In genomic region chr11:110991621-110992355, GRCh38 we compare ENCODE assay signal across 13 cellular contexts.
A peak's percentile ranks its signal among the peaks of the same experiment; 100 is the strongest.
DNase-seq lines count a peak whose midpoint lies in the region; ATAC-seq and TF ChIP-seq lines count a peak whose summit lies in the region.
"Had no signal": no experiment of that assay in that cellular context is flagged by ENCODE, and none has a peak within 500 bp of the region (broad histone marks: within the 10 kb centered on the region; RNA-seq: fewer than 3 reads in every experiment).

No MANE protein-coding gene starts in this region.

- H3K4me3 Mint-ChIP-seq in nephron progenitor cell = no peak overlapping the region
- H3K4me3 Mint-ChIP-seq in activated T-cell treated with anti-CD3 and anti-CD28 coated beads, Interleukin-2, amount 50 U/mL, for 4 hours = no peak overlapping the region
- H3K4me3 Mint-ChIP-seq: natural killer cell had no signal

- H3K4me3 ChIP-seq in MG63 (no peak overlapping the region), fibroblast of mammary gland (ENCODE audit: control insufficient read depth, low read depth, low read length) (no peak overlapping the region)
- H3K4me3 ChIP-seq: cardiac muscle cell had no signal

- H3K4me1 Mint-ChIP-seq in nephron progenitor cell = peaks cover 5% of the 10 kb centered on the region
- H3K4me1 Mint-ChIP-seq in activated T-cell treated with anti-CD3 and anti-CD28 coated beads, Interleukin-2, amount 50 U/mL, for 4 hours (ENCODE audit: low read depth) = no peaks in the 10 kb centered on the region
- H3K4me1 Mint-ChIP-seq: natural killer cell had no signal

- peak; percentile 80 for DNase-seq in AG08395 (ENCODE audit: low spot score)
- DNase-seq in MG63 = peak; percentile 44
- peak; percentile 91 for DNase-seq in fibroblast of mammary gland (ENCODE audit: low read depth)
- DNase-seq in nephron progenitor cell = no peak
- no peak for DNase-seq in ecto neural progenitor cell (ENCODE audit: low spot score)
- DNase-seq in GM10266 (ENCODE audit: extremely low spot score) = no peak
- no peak for DNase-seq in activated T-cell treated with anti-CD3 and anti-CD28 coated beads, Interleukin-2, amount 50 U/mL, for 4 hours
- DNase-seq: activated CD4-positive, alpha-beta T cell treated with anti-CD3 and anti-CD28 coated beads for 48 hours; erythroblast; natural killer cell; NCI-H187 treated with DMSO at 0.1 percent for 48 hours had no signal

- no peaks in the 10 kb centered on the region for H3K27me3 ChIP-seq in MG63
- H3K27me3 ChIP-seq: cardiac muscle cell had no signal

- peaks cover 6% of the 10 kb centered on the region for H3K27me3 Mint-ChIP-seq in nephron progenitor cell (ENCODE audit: low read depth, poor library complexity)
- peaks cover 3% of the 10 kb centered on the region for H3K27me3 Mint-ChIP-seq in activated T-cell treated with anti-CD3 and anti-CD28 coated beads, Interleukin-2, amount 50 U/mL, for 4 hours (ENCODE audit: low read depth)

- ATAC-seq in activated T-cell treated with anti-CD3 and anti-CD28 coated beads, Interleukin-2, amount 50 U/mL, for 4 hours = no peak
- ATAC-seq in HG03159 (IDR thresholded peaks at IDR 0.05; ENCODE audit: unreplicated experiment) = no peak
- ATAC-seq: natural killer cell had no signal

- H3K9me3 Mint-ChIP-seq in nephron progenitor cell = no peaks in the 10 kb centered on the region
- H3K9me3 Mint-ChIP-seq in activated T-cell treated with anti-CD3 and anti-CD28 coated beads, Interleukin-2, amount 50 U/mL, for 4 hours = no peaks in the 10 kb centered on the region

- H3K36me3 Mint-ChIP-seq in nephron progenitor cell (ENCODE audit: low read depth) = no peaks in the 10 kb centered on the region
- H3K36me3 Mint-ChIP-seq in activated T-cell treated with anti-CD3 and anti-CD28 coated beads, Interleukin-2, amount 50 U/mL, for 4 hours (ENCODE audit: insufficient read depth) = no peaks in the 10 kb centered on the region
- H3K36me3 Mint-ChIP-seq: natural killer cell had no signal

- peak overlapping the region; percentile 3 for H3K27ac Mint-ChIP-seq in nephron progenitor cell
- H3K27ac Mint-ChIP-seq: natural killer cell had no signal

- H3K36me3 ChIP-seq in MG63 = no peaks in the 10 kb centered on the region
- H3K36me3 ChIP-seq: cardiac muscle cell had no signal

- no peaks in the 10 kb centered on the region for H3K9me3 ChIP-seq in MG63

- TF ChIP-seq CTCF in fibroblast of mammary gland (conservative IDR thresholded peaks at IDR 0.05; ENCODE audit: control insufficient read depth, insufficient read depth, low read depth, low read length) (no peak), nephron progenitor cell (IDR thresholded peaks at IDR 0.05) (no peak), GM10266 (IDR thresholded peaks at IDR 0.05; ENCODE audit: control insufficient read depth, insufficient read depth, low read depth, missing control alignments) (no peak)

Comparison
In these comparisons a context has a peak if more than half of its experiments do, and no peak if none do; other contexts are left out.
1. DNase-seq: peak in AG08395 (single experiment), MG63 (single experiment) and fibroblast of mammary gland (single experiment); none in nephron progenitor cell (single experiment), ecto neural progenitor cell (single experiment), GM10266 (single experiment) and activated T-cell treated with anti-CD3 and anti-CD28 coated beads, Interleukin-2, amount 50 U/mL, for 4 hours (single experiment).